18 cellular contexts compared by ENCODE assay signal in genomic region chr17:17813055-17813724, GRCh38. TPM values are rescaled to one million over a fixed set of nuclear protein-coding genes. Genes with fewer than 3 reads are reported as not detected.
DNase-seq lines count a peak whose midpoint lies in the region; ATAC-seq, FAIRE-seq and TF ChIP-seq lines count a peak whose summit lies in the region.
"Had no signal": no experiment of that assay in that cellular context is flagged by ENCODE, and none has a peak within 500 bp of the region (broad histone marks: within the 10 kb centered on the region; RNA-seq: fewer than 3 reads in every experiment).

No MANE protein-coding gene starts in this region.

- H3K27me3 ChIP-seq in GM12878 (replicated peaks in 1 of 2; ENCODE audit: control insufficient read depth in 2 of 2, insufficient read depth in 2 of 2, low read length in 1 of 2) (no peaks in the 10 kb centered on the region), neural cell (ENCODE audit: insufficient read depth, low read depth, low read length) (no peaks in the 10 kb centered on the region)

- no peak overlapping the region for H2AFZ ChIP-seq in GM12878 (ENCODE audit: control insufficient read depth, low read depth, low read length)
- H2AFZ ChIP-seq in neural cell (ENCODE audit: low read depth, low read length): no peak overlapping the region

- POLR2A ChIA-PET in GM12878 (lab: Charles Lee): interaction anchor here (1.3 kb wide), 1 partner anchor 20 kb away, joined by 5 read pairs; no protein-coding TSS in a partner anchor

- peaks cover 32% of the 10 kb centered on the region for H3K36me3 Mint-ChIP-seq in activated T-helper 1 cell treated with anti-CD3 and anti-CD28 coated beads, Interleukin-12 subunit alpha, Interleukin-12 subunit beta, Interleukin-2, Interleukin-4 antibody, amounts not matched to agents 30 ng/mL and 10 ng/mL and 1 ng/mL, durations not matched to agents 14 hours and 24 hours and 36 hours (ENCODE audit: low read depth)

- H3K27ac ChIP-seq in 22Rv1 (peak overlapping the region; percentile 95), GM12878 (ENCODE audit: control insufficient read depth, insufficient read depth) (no peak overlapping the region), neural cell (ENCODE audit: low read length) (no peak overlapping the region)

- no peaks in the 10 kb centered on the region for H4K20me1 ChIP-seq in GM12878 (ENCODE audit: control insufficient read depth, insufficient read depth)
- no peaks in the 10 kb centered on the region for H4K20me1 ChIP-seq in neural cell (ENCODE audit: insufficient read depth)

- TF ChIP-seq CTCF in 22Rv1 (IDR thresholded peaks at IDR 0.05): no peak
- TF ChIP-seq CTCF in GM12878 (IDR thresholded peaks at IDR 0.05 in 2 of 3, conservative IDR thresholded peaks at IDR 0.05 in 1 of 3; ENCODE audit: control insufficient read depth in 2 of 3, extremely low read depth in 1 of 3, insufficient read depth in 1 of 3, low read depth in 3 of 3, low read length in 3 of 3): no peak
- TF ChIP-seq CTCF in neural cell (IDR thresholded peaks at IDR 0.05; ENCODE audit: poor library complexity, severe bottlenecking): no peak
- no peak for TF ChIP-seq CTCF in mucosa of descending colon (IDR thresholded peaks at IDR 0.05)

- peaks cover 2 to 30% of the 10 kb centered on the region in 2 experiments; a peak in 3 of 4 replicates for H3K36me3 ChIP-seq in GM12878 (ENCODE audit: control insufficient read depth in 2 of 2, insufficient read depth in 2 of 2, low read length in 1 of 2)
- no peaks in the 10 kb centered on the region for H3K36me3 ChIP-seq in neural cell (ENCODE audit: insufficient read depth, low read length)
- peaks cover 7% of the 10 kb centered on the region for H3K36me3 ChIP-seq in mucosa of descending colon (ENCODE audit: low read depth)

- 96% methylated on average over 25 of the region's 25 CpGs for WGBS in GM12878 (ENCODE audit: insufficient coverage, insufficient replicate concordance, low lambda C conversion rate, missing lambda C conversion rate)

- H3K4me3 Mint-ChIP-seq in activated T-helper 1 cell treated with anti-CD3 and anti-CD28 coated beads, Interleukin-12 subunit alpha, Interleukin-12 subunit beta, Interleukin-2, Interleukin-4 antibody, amounts not matched to agents 30 ng/mL and 10 ng/mL and 1 ng/mL, durations not matched to agents 14 hours and 24 hours and 36 hours: no peak overlapping the region
- H3K4me3 Mint-ChIP-seq: brain, memory B cell, nephron progenitor cell, T-cell had no signal

- H3F3A ChIP-seq in neural cell (ENCODE audit: insufficient read depth, low read length, poor library complexity, severe bottlenecking): no peaks in the 10 kb centered on the region

- H3K4me1 ChIP-seq in GM12878 (ENCODE audit: control insufficient read depth, insufficient read depth, low read length) (peaks cover 8% of the 10 kb centered on the region), mucosa of descending colon (ENCODE audit: low read depth) (peaks cover 6% of the 10 kb centered on the region)

- CTCF ChIA-PET in GM12878 (lab: Yijun Ruan, JAX): interaction anchor here (0.6 to 5.3 kb wide), 11 partner anchors 8 to 223 kb away, joined by 3 to 86 read pairs (median 4); partner anchors contain the start of gene SREBF1

- H3K4me3 ChIP-seq in GM12878 (no peak overlapping the region), neural cell (ENCODE audit: low read length) (no peak overlapping the region), mucosa of descending colon (no peak overlapping the region)

- H3K9me3 ChIP-seq in GM12878 (replicated peaks; ENCODE audit: control insufficient read depth, insufficient read depth, low read length) (no peaks in the 10 kb centered on the region), neural cell (ENCODE audit: low read length) (no peaks in the 10 kb centered on the region), mucosa of descending colon (no peaks in the 10 kb centered on the region)

- no peak for TF ChIP-seq EP300 in GM12878 (IDR thresholded peaks at IDR 0.05; ENCODE audit: borderline replicate concordance in 1 of 2, control insufficient read depth in 1 of 2, low read depth in 2 of 2, low read length in 2 of 2)
- no peak for TF ChIP-seq EP300 in neural cell (conservative IDR thresholded peaks at IDR 0.05; ENCODE audit: poor library complexity, severe bottlenecking)

- DNase-seq in GM12878 (ENCODE audit: low read depth, low spot score) (no peak), GM19240 (ENCODE audit: insufficient read length, low spot score) (no peak), mucosa of descending colon (no peak), T-helper 1 cell (no peak)
- no peak for DNase-seq in activated T-helper 1 cell treated with anti-CD3 and anti-CD28 coated beads, Interleukin-12 subunit alpha, Interleukin-12 subunit beta, Interleukin-2, Interleukin-4 antibody, amounts not matched to agents 30 ng/mL and 10 ng/mL and 1 ng/mL, durations not matched to agents 14 hours and 24 hours and 36 hours (ENCODE audit: low spot score)
- DNase-seq: COR-L47; MM.1S; NCI-H1694; NCI-H2227 treated with DMSO at 0.1 percent for 48 hours; nephron progenitor cell; retina; stimulated activated CD4-positive, alpha-beta T cell treated with anti-CD3 and anti-CD28 coated beads, Interleukin-15, amount 100 ng/mL, for 24 hours had no signal

- ATAC-seq in GM12878: no peak
- ATAC-seq in mucosa of descending colon: no peak

- no peak for TF ChIP-seq RAD21 in GM12878 (IDR thresholded peaks at IDR 0.05; ENCODE audit: insufficient read depth, low read depth, low read length)
- TF ChIP-seq RAD21 in neural cell (conservative IDR thresholded peaks at IDR 0.05): no peak

- no peaks in the 10 kb centered on the region for H3K9me3 Mint-ChIP-seq in activated T-helper 1 cell treated with anti-CD3 and anti-CD28 coated beads, Interleukin-12 subunit alpha, Interleukin-12 subunit beta, Interleukin-2, Interleukin-4 antibody, amounts not matched to agents 30 ng/mL and 10 ng/mL and 1 ng/mL, durations not matched to agents 14 hours and 24 hours and 36 hours
- H3K9me3 Mint-ChIP-seq: brain, memory B cell, nephron progenitor cell, T-cell had no signal

- no TSS peak for BruUV-seq in GM12878 (replicated peaks; lab: Mats Ljungman, UMichigan)

- H3K4me2 ChIP-seq in GM12878 (ENCODE audit: control insufficient read depth, insufficient read depth) (no peak overlapping the region), neural cell (ENCODE audit: low read length) (no peak overlapping the region)

- no peak for FAIRE-seq in GM12878 (lab: Jason Lieb, UNC)

- H3K79me2 ChIP-seq in GM12878 (ENCODE audit: control insufficient read depth, insufficient read depth, low read length) (no peaks in the 10 kb centered on the region), neural cell (replicated peaks; ENCODE audit: insufficient read depth, low read length) (no peaks in the 10 kb centered on the region)

- RAD21 ChIA-PET in GM12878 (lab: Charles Lee; ENCODE audit: unreplicated experiment): interaction anchor here (1.0 to 2.2 kb wide), 7 partner anchors 41 to 216 kb away, joined by 3 to 10 read pairs (median 4); no protein-coding TSS in a partner anchor

- H3K9ac ChIP-seq in GM12878 (ENCODE audit: control insufficient read depth, insufficient read depth, low read length): no peak overlapping the region
- no peak overlapping the region for H3K9ac ChIP-seq in neural cell (ENCODE audit: low read length)

- no peaks in the 10 kb centered on the region for H3K9me2 ChIP-seq in neural cell (ENCODE audit: insufficient read depth, low read length)

- no peaks in the 10 kb centered on the region for H3K27me3 Mint-ChIP-seq in activated T-helper 1 cell treated with anti-CD3 and anti-CD28 coated beads, Interleukin-12 subunit alpha, Interleukin-12 subunit beta, Interleukin-2, Interleukin-4 antibody, amounts not matched to agents 30 ng/mL and 10 ng/mL and 1 ng/mL, durations not matched to agents 14 hours and 24 hours and 36 hours (ENCODE audit: insufficient read depth)
- H3K27me3 Mint-ChIP-seq: brain, memory B cell, T-cell had no signal

- TF ChIP-seq POLR2A in GM19193 (IDR thresholded peaks at IDR 0.05; ENCODE audit: extremely low read depth, insufficient read depth, insufficient read length) (peak; percentile 26), GM12878 (IDR thresholded peaks at IDR 0.05; ENCODE audit: low read depth, low read length) (no peak)

- peaks cover 6% of the 10 kb centered on the region for H3K4me1 Mint-ChIP-seq in activated T-helper 1 cell treated with anti-CD3 and anti-CD28 coated beads, Interleukin-12 subunit alpha, Interleukin-12 subunit beta, Interleukin-2, Interleukin-4 antibody, amounts not matched to agents 30 ng/mL and 10 ng/mL and 1 ng/mL, durations not matched to agents 14 hours and 24 hours and 36 hours (ENCODE audit: low read depth)

- intact Hi-C loops in GM12878 (cut with micrococcal nuclease; ENCODE audit: unreplicated experiment): no loop called here
- intact Hi-C loops in activated T-helper 1 cell treated with anti-CD3 and anti-CD28 coated beads, Interleukin-12 subunit alpha, Interleukin-12 subunit beta, Interleukin-2, Interleukin-4 antibody, amounts not matched to agents 30 ng/mL and 10 ng/mL and 1 ng/mL, durations not matched to agents 14 hours and 24 hours and 36 hours (cut with micrococcal nuclease): loop anchor here (5.0 kb wide), 1 partner anchor 219 kb away; no protein-coding TSS in a partner anchor
- intact Hi-C loops in mucosa of descending colon (cut with DNase I, micrococcal nuclease): loop anchor here in 1 of 2 donors (5.0 kb wide), 1 partner anchor 49 kb away; no protein-coding TSS in a partner anchor

- H3K27ac Mint-ChIP-seq in activated T-helper 1 cell treated with anti-CD3 and anti-CD28 coated beads, Interleukin-12 subunit alpha, Interleukin-12 subunit beta, Interleukin-2, Interleukin-4 antibody, amounts not matched to agents 30 ng/mL and 10 ng/mL and 1 ng/mL, durations not matched to agents 14 hours and 24 hours and 36 hours: no peak overlapping the region
- H3K27ac Mint-ChIP-seq: memory B cell, nephron progenitor cell had no signal

- SMC1A ChIA-PET in GM12878 (lab: Charles Lee; ENCODE audit: uncharacterized antibody, unreplicated experiment): interaction anchor here (1.7 to 3.7 kb wide), 6 partner anchors 20 to 134 kb away, joined by 6 to 17 read pairs (median 8); no protein-coding TSS in a partner anchor

- in situ Hi-C loops in GM12878 (cut with MboI): loop anchor here (5.0 kb wide), 2 partner anchors 49 to 109 kb away; no protein-coding TSS in a partner anchor

RNA-seq across cellular contexts. Expression of gene SREBF1, which starts 23.6 kb away (rescaled TPM):
- total RNA-seq in GM12878 (2013; cell fraction: nucleolus; rRNA removed): 96.1 and 107 TPM in 2 replicates
- 34.3 and 40.7 TPM in 2 replicates for total RNA-seq in GM12878 (2014; rRNA removed)
- 22.0 and 24.7 TPM in 2 replicates for total RNA-seq in GM12878 (2014; rRNA removed; fragmentation: Illumina TruSeq; extraction: Trizol)
- total RNA-seq in GM12878 (2021): 84.6 and 86.3 TPM in 2 replicates
- 8.9 TPM for polyA plus RNA-seq in GM12878 (2011; ENCODE audit: low read depth)
- 10.7 and 18.8 TPM in 2 replicates for polyA plus RNA-seq in GM12878 (2011; rRNA removed)
- 16.3 and 28.3 TPM in 2 replicates for polyA plus RNA-seq in GM12878 (2011; cell fraction: cytosol; rRNA removed)
- polyA plus RNA-seq in GM12878 (2011; cell fraction: nucleus; rRNA removed): 213 and 265 TPM in 2 replicates
- 24.9 and 31.5 TPM in 2 replicates for polyA plus RNA-seq in GM12878 (2012)
- polyA plus RNA-seq in GM12878 (2014; fragmentation: Illumina TruSeq; extraction: Trizol): 3.8 and 37.5 TPM in 2 replicates
- polyA plus RNA-seq in GM12878 (2014; fragmentation: Nextera tagmentation; extraction: Ambion mirVana): 1 to 10 TPM; 1.4 to 5.1 TPM
- 52.5 and 62.5 TPM in 2 replicates for polyA plus RNA-seq in GM12878 (2014; rRNA removed)
- polyA plus RNA-seq in GM12878 (2016; fragmentation: Nextera tagmentation; extraction: Ambion mirVana): 10 to 100 TPM; 10.1 to 11.0 TPM
- 21.4 and 37.2 TPM in 2 replicates for polyA minus RNA-seq in GM12878 (2011; rRNA and poly(A)+ RNA removed)
- 36.1 and 40.1 TPM in 2 replicates for polyA minus RNA-seq in GM12878 (2011; cell fraction: cytosol; rRNA and poly(A)+ RNA removed)
- 49.9 and 96.1 TPM in 2 replicates for polyA minus RNA-seq in GM12878 (2011; cell fraction: nucleus; rRNA and poly(A)+ RNA removed)
- polyA plus RNA-seq in neural cell: 22.5 and 25.9 TPM in 2 replicates
- polyA minus RNA-seq in neural cell: 11.7 and 20.0 TPM in 2 replicates
- total RNA-seq in activated T-helper 1 cell treated with anti-CD3 and anti-CD28 coated beads, Interleukin-12 subunit alpha, Interleukin-12 subunit beta, Interleukin-2, Interleukin-4 antibody, amounts not matched to agents 30 ng/mL and 10 ng/mL and 1 ng/mL, durations not matched to agents 14 hours and 24 hours and 36 hours: 167 and 172 TPM in 2 replicates
- 100 to 1,000 TPM; 161 to 179 (median 170) TPM for total RNA-seq in mucosa of descending colon
